ENCODE assay signal across 8 cellular contexts in genomic region chr3:88113311-88114162, GRCh38. TPM values are rescaled to one million over a fixed set of nuclear protein-coding genes. Genes with fewer than 3 reads are reported as not detected.
DNase-seq lines count a peak whose midpoint lies in the region; TF ChIP-seq lines count a peak whose summit lies in the region.

No MANE protein-coding gene starts in this region.

- TF ChIP-seq CTCF in HFF-Myc (IDR thresholded peaks at IDR 0.05; ENCODE audit: low read depth, low read length, missing control alignments): peak; percentile 74
- TF ChIP-seq CTCF in MM.1S (IDR thresholded peaks at IDR 0.05; ENCODE audit: low read length): peak; percentile 77
- peak; percentile 62 for TF ChIP-seq CTCF in hepatocyte (IDR thresholded peaks at IDR 0.05; ENCODE audit: poor library complexity)

- H3K4me1 ChIP-seq in MM.1S (ENCODE audit: low read length) (no peaks in the 10 kb centered on the region), hepatocyte (ENCODE audit: insufficient read depth) (no peaks in the 10 kb centered on the region), skeletal muscle satellite cell (ENCODE audit: control insufficient read depth, insufficient read depth, low read length) (peaks cover 3% of the 10 kb centered on the region)

- H3K4me3 ChIP-seq in HFF-Myc (replicated peaks; ENCODE audit: low read depth, low read length) (no peak overlapping the region), MM.1S (ENCODE audit: low read length) (no peak overlapping the region), hepatocyte (no peak overlapping the region), skeletal muscle satellite cell (ENCODE audit: low read length) (no peak overlapping the region)

- H3K79me2 ChIP-seq in MM.1S (ENCODE audit: low read length) (peaks cover 17% of the 10 kb centered on the region), hepatocyte (peaks cover 5% of the 10 kb centered on the region)

- peak; percentile 19 for DNase-seq in activated T-cell treated with anti-CD3 and anti-CD28 coated beads for 1 hour (ENCODE audit: low read depth)
- no peak for DNase-seq in activated T-cell treated with anti-CD3 and anti-CD28 coated beads, Interleukin-2, amount 50 U/mL, for 1 hour
- peak; percentile 56 for DNase-seq in HFF-Myc (ENCODE audit: extremely low read depth, low read depth)
- DNase-seq in MM.1S: peak; percentile 70
- DNase-seq in SKM-1 treated with dmso at 0.1 percent for 144 hours (lab: John Stamatoyannopoulos, UW; ENCODE audit: unreplicated experiment): peak; percentile 40
- peak; percentile 23 for DNase-seq in amniotic stem cell (lab: John Stamatoyannopoulos, UW)
- DNase-seq in hepatocyte (ENCODE audit: low spot score): peak; percentile 82

- H3K27me3 ChIP-seq in MM.1S (replicated peaks; ENCODE audit: insufficient read depth, low read length) (no peaks in the 10 kb centered on the region), hepatocyte (no peaks in the 10 kb centered on the region), skeletal muscle satellite cell (ENCODE audit: control insufficient read depth, insufficient read depth, low read length) (no peaks in the 10 kb centered on the region)

- H3K9ac ChIP-seq in MM.1S (ENCODE audit: low read length) (no peak overlapping the region), skeletal muscle satellite cell (ENCODE audit: low read depth, low read length) (no peak overlapping the region)

- H2AFZ ChIP-seq in MM.1S (ENCODE audit: low read length) (no peak overlapping the region), hepatocyte (no peak overlapping the region)

- H3K4me2 ChIP-seq in MM.1S (ENCODE audit: low read depth, low read length) (no peak overlapping the region), hepatocyte (no peak overlapping the region), skeletal muscle satellite cell (ENCODE audit: low read length) (peak overlapping the region; percentile 7)

- H4K20me1 ChIP-seq in MM.1S (ENCODE audit: insufficient read depth, low read length) (no peaks in the 10 kb centered on the region), hepatocyte (ENCODE audit: insufficient read depth, poor library complexity, severe bottlenecking) (no peaks in the 10 kb centered on the region)

- H3K27ac ChIP-seq in MM.1S (ENCODE audit: low read length) (no peak overlapping the region), hepatocyte (no peak overlapping the region)

- H3F3A ChIP-seq in MM.1S (ENCODE audit: insufficient read depth, low read length): no peaks in the 10 kb centered on the region

- no peaks in the 10 kb centered on the region for H3K9me3 ChIP-seq in MM.1S (replicated peaks; ENCODE audit: insufficient read depth, low read length)
- H3K9me3 ChIP-seq in hepatocyte (ENCODE audit: low read depth): no peaks in the 10 kb centered on the region
- H3K9me3 ChIP-seq in skeletal muscle satellite cell (replicated peaks; ENCODE audit: low read length): no peaks in the 10 kb centered on the region

- H3K9me2 ChIP-seq in MM.1S (replicated peaks; ENCODE audit: insufficient read depth, low read length) (no peaks in the 10 kb centered on the region), hepatocyte (replicated peaks; ENCODE audit: insufficient read depth) (no peaks in the 10 kb centered on the region)

- H3K36me3 ChIP-seq in MM.1S (replicated peaks; ENCODE audit: insufficient read depth, low read length): no peaks in the 10 kb centered on the region
- H3K36me3 ChIP-seq in hepatocyte (replicated peaks; ENCODE audit: insufficient read depth, low read depth): no peaks in the 10 kb centered on the region
- H3K36me3 ChIP-seq in skeletal muscle satellite cell (ENCODE audit: insufficient read depth, low read length): peaks cover 17% of the 10 kb centered on the region

- 47% methylated on average over 5 of the region's 5 CpGs for WGBS in hepatocyte (ENCODE audit: low lambda C conversion rate, missing lambda C conversion rate)

RNA-seq across cellular contexts. Expression of gene C3orf38, which starts 36.2 kb away (rescaled TPM):
- total RNA-seq in hepatocyte: 27.5 and 35.5 TPM in 2 replicates
- polyA plus RNA-seq in hepatocyte: 15.3 and 21.8 TPM in 2 replicates
- 20.3 and 24.5 TPM in 2 replicates for total RNA-seq in skeletal muscle satellite cell (2012; rRNA removed)

RNA-seq across cellular contexts. Expression of gene ZNF654, which starts 54.5 kb away (rescaled TPM):
- total RNA-seq in hepatocyte: 16.2 and 20.5 TPM in 2 replicates
- polyA plus RNA-seq in hepatocyte: 6.3 and 6.9 TPM in 2 replicates
- total RNA-seq in skeletal muscle satellite cell (2012; rRNA removed): 13.4 and 14.9 TPM in 2 replicates

RNA-seq across cellular contexts. Expression of gene CGGBP1, which starts 54.7 kb away (rescaled TPM):
- 75.9 and 84.0 TPM in 2 replicates for total RNA-seq in hepatocyte
- 41.8 and 46.6 TPM in 2 replicates for polyA plus RNA-seq in hepatocyte
- 36.9 and 40.6 TPM in 2 replicates for total RNA-seq in skeletal muscle satellite cell (2012; rRNA removed)
